In genomic region chr7:128455556-128456254, GRCh38 we compare ENCODE assay signal across 8 cellular contexts. TPM values are rescaled to one million over a fixed set of nuclear protein-coding genes. Genes with fewer than 3 reads are reported as not detected.
DNase-seq lines count a peak whose midpoint lies in the region; ATAC-seq lines count a peak whose summit lies in the region.

TSS of gene HILPDA (plus strand) at chr7:128455878. CDS start at chr7:128457269, 1,391 bp downstream.

- peaks cover 0 to 16% of the 10 kb centered on the region in 2 donors for H3K27me3 Mint-ChIP-seq in effector memory CD8-positive, alpha-beta T cell
- H3K27me3 Mint-ChIP-seq in memory B cell = no peaks in the 10 kb centered on the region

- peaks cover 12% of the 10 kb centered on the region for H3K36me3 Mint-ChIP-seq in effector memory CD8-positive, alpha-beta T cell (ENCODE audit: insufficient read depth)
- H3K36me3 Mint-ChIP-seq in memory B cell = peaks cover 2% of the 10 kb centered on the region

- H3K27ac Mint-ChIP-seq in effector memory CD8-positive, alpha-beta T cell = peak within 1 kb of the TSS; percentile 79 to 85
- peak within 1 kb of the TSS; percentile 94 for H3K27ac Mint-ChIP-seq in memory B cell

- H3K9me3 Mint-ChIP-seq in effector memory CD8-positive, alpha-beta T cell = no peaks in the 10 kb centered on the region
- no peaks in the 10 kb centered on the region for H3K9me3 Mint-ChIP-seq in memory B cell

- peaks cover 19 to 22% of the 10 kb centered on the region in 2 donors for H3K4me1 Mint-ChIP-seq in effector memory CD8-positive, alpha-beta T cell (ENCODE audit: low read depth in 2 of 2)
- peaks cover 17% of the 10 kb centered on the region for H3K4me1 Mint-ChIP-seq in memory B cell

- ATAC-seq in GM21367 (IDR thresholded peaks at IDR 0.05; ENCODE audit: unreplicated experiment) (peak; percentile 74), memory B cell (ENCODE audit: low read depth) (peak; percentile 87)
- ATAC-seq in effector memory CD8-positive, alpha-beta T cell (replicated peaks) = peak; percentile 87

- peak; percentile 99 for DNase-seq in COLO829 (ENCODE audit: low spot score)
- DNase-seq in HT1080 (ENCODE audit: low read depth) = peak; percentile 91
- peak; percentile 66 to 76 for DNase-seq in NOMO-1 (lab: John Stamatoyannopoulos, UW; ENCODE audit: unreplicated experiment in 2 of 2)
- peak; percentile 87 for DNase-seq in activated CD8-positive, alpha-beta memory T cell treated with anti-CD3 and anti-CD28 coated beads for 4 hours (ENCODE audit: low read depth in 2 of 2)
- DNase-seq in effector memory CD8-positive, alpha-beta T cell = peak; percentile 87 to 90 (median 87)
- DNase-seq in memory B cell (ENCODE audit: low spot score in 2 of 2) = peak; percentile 88 to 91
- DNase-seq in stimulated activated CD8-positive, alpha-beta memory T cell treated with anti-CD3 and anti-CD28 coated beads, Interleukin-12 subunit alpha, Interleukin-12 subunit beta, amount 100 ng/mL, for 1 hour (ENCODE audit: low read depth) = peak; percentile 86

- H3K4me3 Mint-ChIP-seq in effector memory CD8-positive, alpha-beta T cell = peak within 1 kb of the TSS; percentile 89 to 92
- peak within 1 kb of the TSS; percentile 97 for H3K4me3 Mint-ChIP-seq in memory B cell

RNA-seq across cellular contexts. Expression of gene HILPDA, which starts in this region (rescaled TPM):
- 12.2 and 14.0 TPM in 2 replicates for total RNA-seq in HT1080 (2014; rRNA removed; shearing (Covaris generic))
- 15.2 and 16.0 TPM in 2 replicates for polyA plus RNA-seq in HT1080 (2015; cell fraction: cytosol; rRNA removed)
- polyA plus RNA-seq in HT1080 (2015; cell fraction: nucleus; rRNA removed) = 13.2 and 14.0 TPM in 2 replicates

Comparison
In these comparisons a context has a peak if more than half of its experiments do, and no peak if none do; other contexts are left out.
1. Peak in every context shown above with its lines: DNase-seq and ATAC-seq.